Comparison of ENCODE assay signal across 8 cellular contexts in genomic region chr1:8182034-8182761, GRCh38.
DNase-seq lines count a peak whose midpoint lies in the region; ATAC-seq, FAIRE-seq and TF ChIP-seq lines count a peak whose summit lies in the region.

No MANE protein-coding gene starts in this region.

- H3K27me3 ChIP-seq in lower lobe of right lung (ENCODE audit: low read depth), result no peaks in the 10 kb centered on the region

- peak; percentile 91 to 94 for ATAC-seq in lower lobe of right lung
- ATAC-seq in GM21381 (IDR thresholded peaks at IDR 0.05; ENCODE audit: unreplicated experiment), result no peak

- TF ChIP-seq POLR2A in H54 (IDR thresholded peaks at IDR 0.05; ENCODE audit: low read depth, low read length), result no peak

- H3K36me3 ChIP-seq in lower lobe of right lung, result no peaks in the 10 kb centered on the region

- FAIRE-seq in H54 (lab: Jason Lieb, UNC), result peak; percentile 92

- peak; percentile 66 for DNase-seq in DMS79 treated with DMSO at 0.1 percent for 48 hours (lab: John Stamatoyannopoulos, UW)
- DNase-seq in H54 (ENCODE audit: insufficient read length, low spot score), result no peak
- peak; percentile 14 for DNase-seq in activated CD4-positive, alpha-beta T cell treated with anti-CD3 and anti-CD28 coated beads, Interleukin-2, amount 50 U/mL, for 1 hour
- peak; percentile 60 for DNase-seq in lower lobe of right lung
- no peak for DNase-seq in Kasumi-1 (lab: John Stamatoyannopoulos, UW)
- no peak for DNase-seq in NCI-H446 (lab: John Stamatoyannopoulos, UW)
- no peak for DNase-seq in NCI-H2081 (lab: John Stamatoyannopoulos, UW)

- peaks cover 21% of the 10 kb centered on the region for H3K4me1 ChIP-seq in lower lobe of right lung

- H3K9me3 ChIP-seq in lower lobe of right lung, result peaks cover 20% of the 10 kb centered on the region

- no peak for TF ChIP-seq CTCF in lower lobe of right lung (IDR thresholded peaks at IDR 0.05)

- peak overlapping the region; percentile 74 for H3K27ac ChIP-seq in lower lobe of right lung

- H3K4me3 ChIP-seq in lower lobe of right lung, result peak overlapping the region; percentile 15

- intact Hi-C loops in lower lobe of right lung (cut with DNase I), result no loop called here

Comparison
In these comparisons a context has a peak if more than half of its experiments do, and no peak if none do; other contexts are left out.
1. DNase-seq: peak in DMS79 treated with DMSO at 0.1 percent for 48 hours (single experiment), activated CD4-positive, alpha-beta T cell treated with anti-CD3 and anti-CD28 coated beads, Interleukin-2, amount 50 U/mL, for 1 hour (single experiment) and lower lobe of right lung (single experiment); none in H54 (single experiment), Kasumi-1 (0 of 2), NCI-H446 (0 of 2) and NCI-H2081 (0 of 2).